ENCODE assay signal across 9 cellular contexts in the genomic region with DNA sequence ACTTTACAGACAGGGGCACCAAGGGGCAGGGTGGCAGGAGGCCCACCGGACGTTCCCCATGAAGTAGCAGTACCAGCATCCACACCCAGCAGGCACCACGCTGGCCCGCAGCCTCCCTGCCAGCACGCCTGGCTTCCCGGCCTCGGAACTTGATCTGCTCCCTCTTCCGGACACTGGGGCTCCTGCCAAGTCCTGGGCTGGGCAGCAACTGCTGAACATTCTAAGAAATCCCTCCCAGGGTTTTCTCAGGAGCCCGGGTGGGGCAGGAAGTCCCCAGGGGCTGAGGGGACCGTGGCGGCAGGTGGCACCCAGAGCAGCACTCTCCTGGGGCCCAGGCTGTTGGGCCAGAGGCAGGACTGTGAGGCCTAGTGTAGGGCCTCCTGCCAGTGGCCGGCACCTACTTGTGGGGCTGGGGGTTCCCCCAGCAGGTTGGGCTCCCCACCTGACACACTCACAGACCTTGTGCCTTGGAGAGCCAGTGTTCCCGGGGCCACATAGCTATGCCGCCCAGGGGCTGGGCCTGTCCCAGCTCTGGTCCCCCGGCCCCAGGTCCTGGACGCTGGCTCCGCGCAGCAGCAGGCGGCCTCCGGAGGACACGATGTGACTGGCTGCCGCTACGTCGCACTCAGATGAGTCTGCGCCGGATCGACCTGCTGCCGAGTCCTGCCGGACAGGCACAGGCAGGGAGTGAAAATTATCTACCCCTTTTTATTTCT.
A peak's percentile ranks its signal among the peaks of the same experiment; 100 is the strongest.
DNase-seq lines count a peak whose midpoint lies in the region; ATAC-seq lines count a peak whose summit lies in the region.
"Had no signal": no experiment of that assay in that cellular context is flagged by ENCODE, and none has a peak within 500 bp of the region (broad histone marks: within the 10 kb centered on the region; RNA-seq: fewer than 3 reads in every experiment).

No MANE protein-coding gene starts in this region.

- H3K9me3 ChIP-seq in adipocyte (ENCODE audit: control insufficient read depth, low read length): no peaks in the 10 kb centered on the region

- no peak overlapping the region for H3K4me3 Mint-ChIP-seq in activated T-helper 1 cell treated with anti-CD3 and anti-CD28 coated beads, Interleukin-12 subunit alpha, Interleukin-12 subunit beta, Interleukin-2, Interleukin-4 antibody, amounts not matched to agents 30 ng/mL and 10 ng/mL and 1 ng/mL, durations not matched to agents 14 hours and 24 hours and 36 hours
- H3K4me3 Mint-ChIP-seq: nephron had no signal

- peaks cover 50% of the 10 kb centered on the region for H3K27me3 ChIP-seq in adipocyte (replicated peaks; ENCODE audit: control insufficient read depth, insufficient read depth, low read length)

- peak overlapping the region; percentile 66 for H3K27ac ChIP-seq in substantia nigra (ENCODE audit: low read depth, low read length, poor library complexity, severe bottlenecking)

- no peak for ATAC-seq in GM21423 (IDR thresholded peaks at IDR 0.05; ENCODE audit: unreplicated experiment)

- H3K36me3 Mint-ChIP-seq in activated T-helper 1 cell treated with anti-CD3 and anti-CD28 coated beads, Interleukin-12 subunit alpha, Interleukin-12 subunit beta, Interleukin-2, Interleukin-4 antibody, amounts not matched to agents 30 ng/mL and 10 ng/mL and 1 ng/mL, durations not matched to agents 14 hours and 24 hours and 36 hours (ENCODE audit: low read depth): no peaks in the 10 kb centered on the region

- H3K4me3 ChIP-seq in adipocyte (ENCODE audit: low read length): no peak overlapping the region

- intact Hi-C loops in activated T-helper 1 cell treated with anti-CD3 and anti-CD28 coated beads, Interleukin-12 subunit alpha, Interleukin-12 subunit beta, Interleukin-2, Interleukin-4 antibody, amounts not matched to agents 30 ng/mL and 10 ng/mL and 1 ng/mL, durations not matched to agents 14 hours and 24 hours and 36 hours (cut with micrococcal nuclease): loop anchor here (10.0 kb wide), 1 partner anchor 81 kb away; no protein-coding TSS in a partner anchor

- no peak overlapping the region for H3K27ac Mint-ChIP-seq in activated T-helper 1 cell treated with anti-CD3 and anti-CD28 coated beads, Interleukin-12 subunit alpha, Interleukin-12 subunit beta, Interleukin-2, Interleukin-4 antibody, amounts not matched to agents 30 ng/mL and 10 ng/mL and 1 ng/mL, durations not matched to agents 14 hours and 24 hours and 36 hours
- H3K27ac Mint-ChIP-seq: nephron had no signal

- no peaks in the 10 kb centered on the region for H3K9me3 Mint-ChIP-seq in activated T-helper 1 cell treated with anti-CD3 and anti-CD28 coated beads, Interleukin-12 subunit alpha, Interleukin-12 subunit beta, Interleukin-2, Interleukin-4 antibody, amounts not matched to agents 30 ng/mL and 10 ng/mL and 1 ng/mL, durations not matched to agents 14 hours and 24 hours and 36 hours
- H3K9me3 Mint-ChIP-seq: nephron had no signal

- no peaks in the 10 kb centered on the region for H3K4me1 ChIP-seq in adipocyte (ENCODE audit: control insufficient read depth, insufficient read depth, low read length)

- no peaks in the 10 kb centered on the region for H3K36me3 ChIP-seq in adipocyte (ENCODE audit: control insufficient read depth, insufficient read depth, low read length, severe bottlenecking)

- no peak overlapping the region for H3K9ac ChIP-seq in adipocyte (ENCODE audit: low read length)

- DNase-seq in HK-2 (ENCODE audit: unreplicated experiment) (peak; percentile 45), adipocyte (ENCODE audit: low read depth) (peak; percentile 47), iPS-NIHi11 (ENCODE audit: low spot score) (peak; percentile 63), substantia nigra (lab: John Stamatoyannopoulos, UW) (peak in 43 of 49 donors; percentile 15 to 71 (median 48)), NCI-H2081 treated with DMSO at 0.1 percent for 48 hours (lab: John Stamatoyannopoulos, UW) (no peak)
- DNase-seq in activated T-helper 1 cell treated with anti-CD3 and anti-CD28 coated beads, Interleukin-12 subunit alpha, Interleukin-12 subunit beta, Interleukin-2, Interleukin-4 antibody, amounts not matched to agents 30 ng/mL and 10 ng/mL and 1 ng/mL, durations not matched to agents 14 hours and 24 hours and 36 hours (ENCODE audit: low spot score): no peak
- DNase-seq: activated effector memory CD4-positive, alpha-beta T cell treated with Interleukin-2 at 50 U/mL for 16 hours had no signal

- peaks cover 12% of the 10 kb centered on the region for H3K27me3 Mint-ChIP-seq in activated T-helper 1 cell treated with anti-CD3 and anti-CD28 coated beads, Interleukin-12 subunit alpha, Interleukin-12 subunit beta, Interleukin-2, Interleukin-4 antibody, amounts not matched to agents 30 ng/mL and 10 ng/mL and 1 ng/mL, durations not matched to agents 14 hours and 24 hours and 36 hours (ENCODE audit: insufficient read depth)

- no peaks in the 10 kb centered on the region for H3K4me1 Mint-ChIP-seq in activated T-helper 1 cell treated with anti-CD3 and anti-CD28 coated beads, Interleukin-12 subunit alpha, Interleukin-12 subunit beta, Interleukin-2, Interleukin-4 antibody, amounts not matched to agents 30 ng/mL and 10 ng/mL and 1 ng/mL, durations not matched to agents 14 hours and 24 hours and 36 hours (ENCODE audit: low read depth)

Comparison
In these comparisons a context has a peak if more than half of its experiments do, and no peak if none do; other contexts are left out.
1. DNase-seq: peak in HK-2 (single experiment), adipocyte (single experiment), iPS-NIHi11 (single experiment) and substantia nigra (43 of 49); none in activated T-helper 1 cell treated with anti-CD3 and anti-CD28 coated beads, Interleukin-12 subunit alpha, Interleukin-12 subunit beta, Interleukin-2, Interleukin-4 antibody, amounts not matched to agents 30 ng/mL and 10 ng/mL and 1 ng/mL, durations not matched to agents 14 hours and 24 hours and 36 hours (single experiment) and NCI-H2081 treated with DMSO at 0.1 percent for 48 hours (single experiment).